Comparison of ENCODE assay signal across 11 cellular contexts in genomic region chr1:164712131-164713031, GRCh38.
DNase-seq lines count a peak whose midpoint lies in the region; ATAC-seq, FAIRE-seq and TF ChIP-seq lines count a peak whose summit lies in the region.
"Had no signal": no experiment of that assay in that cellular context is flagged by ENCODE, and none has a peak within 500 bp of the region (broad histone marks: within the 10 kb centered on the region; RNA-seq: fewer than 3 reads in every experiment).

No MANE protein-coding gene starts in this region.

- H3K27ac Mint-ChIP-seq in WTC11, result peak overlapping the region; percentile 34
- no peak overlapping the region for H3K27ac Mint-ChIP-seq in activated T-helper 17 cell treated with anti-CD3 and anti-CD28 coated beads, Interleukin-2, amount 50 U/mL, for 72 hours
- H3K27ac Mint-ChIP-seq: activated T-helper 2 cell treated with anti-CD3 and anti-CD28 coated beads, Interferon-gamma antibody, Interleukin-2, Interleukin-4, amounts not matched to agents 10 μg/mL and 5 μg/mL and 100 μg/mL, durations not matched to agents 14 hours and 24 hours and 36 hours; T-helper 1 cell treated with Interleukin-12 subunit alpha and Interleukin-12 subunit beta and Interleukin-4 antibody, amounts not matched to agents 30 μg/mL and 1 μg/mL, for 36 hours had no signal

- no peaks in the 10 kb centered on the region for H3K9me3 ChIP-seq in cardiac muscle cell (ENCODE audit: low read depth)
- H3K9me3 ChIP-seq in ovary, result no peaks in the 10 kb centered on the region

- POLR2A ChIA-PET in WTC11 (lab: Charles Lee), result interaction anchor here (0.6 to 1.0 kb wide), 4 partner anchors 153 to 1275 kb away, joined by 3 to 4 read pairs (median 4); partner anchors contain the start of gene PBX1

- 20 to 25% (median 20%) methylated on average over 25 of the region's 25 CpGs for WGBS in ovary, 3 donors
- 38 to 53% methylated on average over 25 of the region's 25 CpGs for WGBS in lower leg skin, 2 donors

- H3K36me3 Mint-ChIP-seq in WTC11, result peaks cover 3% of the 10 kb centered on the region
- no peaks in the 10 kb centered on the region for H3K36me3 Mint-ChIP-seq in activated T-helper 17 cell treated with anti-CD3 and anti-CD28 coated beads, Interleukin-2, amount 50 U/mL, for 72 hours (ENCODE audit: low read depth)

- TF ChIP-seq POLR2A in ovary (IDR thresholded peaks at IDR 0.05) (no peak), lower leg skin (IDR thresholded peaks at IDR 0.05) (no peak)

- DNase-seq in D721Med (ENCODE audit: insufficient read length, low spot score) (peak; percentile 29), WTC11 (ENCODE audit: low spot score) (no peak), cardiac muscle cell (ENCODE audit: low read depth in 1 of 2, low spot score in 1 of 2) (peak; percentile 59 to 71), ovary (peak; percentile 42 to 52 (median 46)), lower leg skin (ENCODE audit: low spot score in 2 of 2) (no peak)
- DNase-seq: NCI-H2081 treated with DMSO at 0.1 percent for 48 hours had no signal

- H3K27ac ChIP-seq in cardiac muscle cell, result peak overlapping the region; percentile 91
- peak overlapping the region; percentile 57 to 61 for H3K27ac ChIP-seq in ovary

- H3K9me3 Mint-ChIP-seq in WTC11, result no peaks in the 10 kb centered on the region
- H3K9me3 Mint-ChIP-seq in activated T-helper 17 cell treated with anti-CD3 and anti-CD28 coated beads, Interleukin-2, amount 50 U/mL, for 72 hours, result peaks cover 5% of the 10 kb centered on the region
- H3K9me3 Mint-ChIP-seq: T-helper 1 cell treated with Interleukin-12 subunit alpha and Interleukin-12 subunit beta and Interleukin-4 antibody, amounts not matched to agents 30 μg/mL and 1 μg/mL, for 36 hours had no signal

- peaks cover 76% of the 10 kb centered on the region for H3K4me1 ChIP-seq in cardiac muscle cell (ENCODE audit: low read depth)
- peaks cover 33% of the 10 kb centered on the region for H3K4me1 ChIP-seq in ovary (ENCODE audit: insufficient read depth)

- no peak overlapping the region; the same call in 1 of the 2 replicates for H3K4me3 Mint-ChIP-seq in WTC11
- H3K4me3 Mint-ChIP-seq in activated T-helper 17 cell treated with anti-CD3 and anti-CD28 coated beads, Interleukin-2, amount 50 U/mL, for 72 hours, result no peak overlapping the region
- H3K4me3 Mint-ChIP-seq: T-helper 1 cell treated with Interleukin-12 subunit alpha and Interleukin-12 subunit beta and Interleukin-4 antibody, amounts not matched to agents 30 μg/mL and 1 μg/mL, for 36 hours had no signal

- CTCF ChIA-PET in WTC11 (lab: Charles Lee), result interaction anchor here (0.9 to 1.6 kb wide), 3 partner anchors 9 to 75 kb away, joined by 3 to 8 read pairs (median 7); no protein-coding TSS in a partner anchor

- H3K36me3 ChIP-seq in cardiac muscle cell, result no peaks in the 10 kb centered on the region
- no peaks in the 10 kb centered on the region for H3K36me3 ChIP-seq in ovary

- intact Hi-C loops in ovary (cut with DNase I) (loop anchor here in 1 of 4 donors (10.0 kb wide), 1 partner anchor 72 kb away; no protein-coding TSS in a partner anchor), lower leg skin (cut with DNase I; ENCODE audit: low total_unique reads) (no loop called here)

- peak; percentile 77 for FAIRE-seq in D721Med (lab: Jason Lieb, UNC)

- ATAC-seq in WTC11 (peak; percentile 54), GM19463 (IDR thresholded peaks at IDR 0.05; ENCODE audit: unreplicated experiment) (no peak), HG03045 (IDR thresholded peaks at IDR 0.05; ENCODE audit: unreplicated experiment) (no peak)
- no peak for ATAC-seq in activated T-helper 17 cell treated with anti-CD3 and anti-CD28 coated beads, Interleukin-2, amount 50 U/mL, for 72 hours (replicated peaks)

- H3K27me3 ChIP-seq in cardiac muscle cell (no peaks in the 10 kb centered on the region), ovary (no peaks in the 10 kb centered on the region)

- TF ChIP-seq EP300 in ovary (IDR thresholded peaks at IDR 0.05), result no peak

- TF ChIP-seq CTCF in D721Med (IDR thresholded peaks at IDR 0.05; ENCODE audit: insufficient read depth, missing control alignments), result no peak
- no peak for TF ChIP-seq CTCF in WTC11 (IDR thresholded peaks at IDR 0.05)
- no peak for TF ChIP-seq CTCF in cardiac muscle cell (IDR thresholded peaks at IDR 0.05; ENCODE audit: low read depth, low read length)
- no peak for TF ChIP-seq CTCF in ovary (IDR thresholded peaks at IDR 0.05)
- no peak for TF ChIP-seq CTCF in lower leg skin (IDR thresholded peaks at IDR 0.05)

- H3K4me1 Mint-ChIP-seq in WTC11, result peaks cover 50% of the 10 kb centered on the region
- no peaks in the 10 kb centered on the region for H3K4me1 Mint-ChIP-seq in activated T-helper 17 cell treated with anti-CD3 and anti-CD28 coated beads, Interleukin-2, amount 50 U/mL, for 72 hours

- H3K4me3 ChIP-seq in cardiac muscle cell, result no peak overlapping the region
- H3K4me3 ChIP-seq in ovary, result no peak overlapping the region
- no peak overlapping the region for H3K4me3 ChIP-seq in lower leg skin (ENCODE audit: low read depth, poor library complexity, severe bottlenecking)

- H3K27me3 Mint-ChIP-seq in WTC11 (ENCODE audit: low read depth), result no peaks in the 10 kb centered on the region
- no peaks in the 10 kb centered on the region for H3K27me3 Mint-ChIP-seq in activated T-helper 17 cell treated with anti-CD3 and anti-CD28 coated beads, Interleukin-2, amount 50 U/mL, for 72 hours

TF ChIP-seq in WTC11, 78 proteins besides CTCF, POLR2A, EP300 and RAD21:
- no peak for TF ChIP-seq STAT6 (CRISPR knock-in tag; conservative IDR thresholded peaks at IDR 0.05; ENCODE audit: low read depth)
- no peak for TF ChIP-seq SMAD4 (CRISPR knock-in tag; IDR thresholded peaks at IDR 0.05)
- no peak for TF ChIP-seq NR1H2 (CRISPR knock-in tag; IDR thresholded peaks at IDR 0.05)
- no peak for TF ChIP-seq AFF4 (CRISPR knock-in tag; IDR thresholded peaks at IDR 0.05; ENCODE audit: borderline replicate concordance)
- TF ChIP-seq MAX (CRISPR knock-in tag; IDR thresholded peaks at IDR 0.05), result peak; percentile 29; the same call in 1 of the 2 replicates

Comparison
In these comparisons a context has a peak if more than half of its experiments do, and no peak if none do; other contexts are left out.
1. DNase-seq: peak in D721Med (single experiment), cardiac muscle cell (2 of 2) and ovary (5 of 5); none in WTC11 (single experiment) and lower leg skin (0 of 2).